ENCODE assay signal across 18 cellular contexts in the genomic region with DNA sequence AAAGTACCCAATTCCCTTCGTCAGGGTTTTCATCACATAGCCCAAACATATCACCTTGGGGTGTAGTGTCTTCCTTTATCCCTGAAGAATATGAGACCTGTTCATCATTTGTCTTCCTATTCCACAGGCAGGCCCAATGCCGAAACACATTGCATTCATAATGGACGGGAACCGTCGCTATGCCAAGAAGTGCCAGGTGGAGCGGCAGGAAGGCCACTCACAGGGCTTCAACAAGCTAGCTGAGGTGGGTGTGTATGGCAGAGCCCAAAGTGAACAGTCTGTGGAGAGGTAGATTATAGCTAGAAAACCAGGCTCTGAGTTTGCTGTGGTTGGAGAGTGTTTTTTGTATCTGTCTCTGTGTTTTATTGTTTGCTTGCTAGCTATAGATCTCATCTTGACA. TPM values are rescaled to one million over a fixed set of nuclear protein-coding genes. Genes with fewer than 3 reads are reported as not detected.
DNase-seq lines count a peak whose midpoint lies in the region; ATAC-seq, FAIRE-seq and TF ChIP-seq lines count a peak whose summit lies in the region.
"Had no signal": no experiment of that assay in that cellular context is flagged by ENCODE, and none has a peak within 500 bp of the region (broad histone marks: within the 10 kb centered on the region; RNA-seq: fewer than 3 reads in every experiment).

No MANE protein-coding gene starts in this region.

- 95% methylated on average over 6 of the region's 6 CpGs for WGBS in GM12878 (ENCODE audit: insufficient coverage, insufficient replicate concordance, low lambda C conversion rate, missing lambda C conversion rate)

- no peak overlapping the region for H2AFZ ChIP-seq in GM12878 (ENCODE audit: control insufficient read depth, low read depth, low read length)

- FAIRE-seq in GM12892 (lab: Jason Lieb, UNC): peak; percentile 76
- no peak for FAIRE-seq in GM12878 (lab: Jason Lieb, UNC)
- FAIRE-seq: GM12891, H54 had no signal

- ATAC-seq in GM12878 (no peak), HG03045 (IDR thresholded peaks at IDR 0.05; ENCODE audit: unreplicated experiment) (no peak)
- ATAC-seq: CD8-positive, alpha-beta T cell had no signal

- RAD21 ChIA-PET in GM12878 (lab: Charles Lee; ENCODE audit: unreplicated experiment): no interaction called here

- no peak overlapping the region for H3K27ac ChIP-seq in GM12878 (ENCODE audit: control insufficient read depth, insufficient read depth)

- no peak for TF ChIP-seq CTCF in GM12878 (IDR thresholded peaks at IDR 0.05 in 2 of 3, conservative IDR thresholded peaks at IDR 0.05 in 1 of 3; ENCODE audit: control insufficient read depth in 2 of 3, extremely low read depth in 1 of 3, insufficient read depth in 1 of 3, low read depth in 3 of 3, low read length in 3 of 3)

- H3K9ac ChIP-seq in GM12878 (ENCODE audit: control insufficient read depth, insufficient read depth, low read length): no peak overlapping the region

- TF ChIP-seq RAD21 in GM12878 (IDR thresholded peaks at IDR 0.05; ENCODE audit: insufficient read depth, low read depth, low read length): no peak

- BruUV-seq in GM12878 (replicated peaks; lab: Mats Ljungman, UMichigan): TSS peak; percentile 13

- CTCF ChIA-PET in GM12878 (lab: Yijun Ruan, JAX): interaction anchor here (0.7 kb wide), 1 partner anchor 204 kb away, joined by 3 read pairs; the partner anchor contains the start of gene CEP85

- SMC1A ChIA-PET in GM12878 (lab: Charles Lee; ENCODE audit: uncharacterized antibody, unreplicated experiment): no interaction called here

- in situ Hi-C loops in GM12878 (cut with MboI): no loop called here

- intact Hi-C loops in GM12878 (cut with micrococcal nuclease; ENCODE audit: unreplicated experiment): no loop called here

- no peaks in the 10 kb centered on the region for H3K27me3 ChIP-seq in GM12878 (replicated peaks in 1 of 2; ENCODE audit: control insufficient read depth in 2 of 2, insufficient read depth in 2 of 2, low read length in 1 of 2)

- POLR2A ChIA-PET in GM12878 (lab: Charles Lee): interaction anchor here (0.5 to 0.7 kb wide), 2 partner anchors 17 to 1757 kb away, joined by 5 to 6 read pairs; no protein-coding TSS in a partner anchor

- no peak overlapping the region for H3K4me2 ChIP-seq in GM12878 (ENCODE audit: control insufficient read depth, insufficient read depth)

- H3K9me3 ChIP-seq in GM12878 (replicated peaks; ENCODE audit: control insufficient read depth, insufficient read depth, low read length): no peaks in the 10 kb centered on the region
- H3K9me3 ChIP-seq: Caco-2, HAP-1 had no signal

- no peaks in the 10 kb centered on the region for H4K20me1 ChIP-seq in GM12878 (ENCODE audit: control insufficient read depth, insufficient read depth)

- H3K4me3 ChIP-seq in GM12878: no peak overlapping the region
- H3K4me3 ChIP-seq: HAP-1 had no signal

- peaks cover 2 to 18% of the 10 kb centered on the region in 2 experiments; a peak in 3 of 4 replicates for H3K36me3 ChIP-seq in GM12878 (ENCODE audit: control insufficient read depth in 2 of 2, insufficient read depth in 2 of 2, low read length in 1 of 2)

- no peak for TF ChIP-seq EP300 in GM12878 (IDR thresholded peaks at IDR 0.05; ENCODE audit: borderline replicate concordance in 1 of 2, control insufficient read depth in 1 of 2, low read depth in 2 of 2, low read length in 2 of 2)

- DNase-seq in GM12892 (ENCODE audit: insufficient read length) (no peak), GM12878 (ENCODE audit: low read depth, low spot score) (no peak), cerebellum (ENCODE audit: low spot score) (peak; percentile 76), nucleus accumbens (lab: John Stamatoyannopoulos, UW) (no peak), SHP77 (lab: John Stamatoyannopoulos, UW) (no peak)
- DNase-seq: Caco-2; CD8-positive, alpha-beta T cell; DMS153; DND-41; GDM1; GOT3; HFFc6 had no signal

- TF ChIP-seq POLR2A in GM12892 (IDR thresholded peaks at IDR 0.05; ENCODE audit: low read depth, low read length): no peak
- no peak for TF ChIP-seq POLR2A in GM12878 (IDR thresholded peaks at IDR 0.05; ENCODE audit: low read depth, low read length)

- H3K79me2 ChIP-seq in GM12878 (ENCODE audit: control insufficient read depth, insufficient read depth, low read length): peaks cover 6% of the 10 kb centered on the region

- peaks cover 4% of the 10 kb centered on the region; the same call in 1 of the 2 replicates for H3K4me1 ChIP-seq in GM12878 (ENCODE audit: control insufficient read depth, insufficient read depth, low read length)
- H3K4me1 ChIP-seq: HAP-1 had no signal

TF ChIP-seq in GM12878, 131 proteins besides CTCF, POLR2A, EP300 and RAD21:
- TF ChIP-seq SREBF2 (IDR thresholded peaks at IDR 0.05; ENCODE audit: low read length) (no peak), NBN (IDR thresholded peaks at IDR 0.05) (no peak)
TF ChIP-seq in GM12878: peak in this region for 0.

RNA-seq across cellular contexts. Expression of gene DHDDS, which starts 5.9 kb away (rescaled TPM):
- 26.1 TPM for polyA plus RNA-seq in GM12892 (2012; ENCODE audit: missing spikeins)
- 103 and 121 TPM in 2 replicates for total RNA-seq in GM12878 (2013; cell fraction: nucleolus; rRNA removed)
- total RNA-seq in GM12878 (2014; rRNA removed) (33.1 and 33.2 TPM in 2 replicates), GM12878 (2014; rRNA removed; fragmentation: Illumina TruSeq; extraction: Trizol) (35.6 and 38.5 TPM in 2 replicates), GM12878 (2021) (41.6 and 46.9 TPM in 2 replicates), cerebellum (33.3 TPM)
- 30.2 TPM for polyA plus RNA-seq in GM12878 (2011; ENCODE audit: low read depth)
- polyA plus RNA-seq in GM12878 (2011; rRNA removed) (37.2 and 38.7 TPM in 2 replicates), GM12878 (2014; fragmentation: Illumina TruSeq; extraction: Trizol) (37.2 and 49.5 TPM in 2 replicates), GM12878 (2014; fragmentation: Nextera tagmentation; extraction: Ambion mirVana) (10 to 100 TPM; 22.7 to 27.2 TPM), GM12878 (2014; rRNA removed) (34.7 TPM in 2 replicates), GM12878 (2016; fragmentation: Nextera tagmentation; extraction: Ambion mirVana) (10 to 100 TPM; 45.4 to 47.5 TPM)
- polyA plus RNA-seq in GM12878 (2011; cell fraction: cytosol; rRNA removed): 33.5 and 36.1 TPM in 2 replicates
- polyA plus RNA-seq in GM12878 (2011; cell fraction: nucleus; rRNA removed): 40.2 and 51.2 TPM in 2 replicates
- 22.7 and 30.5 TPM in 2 replicates for polyA plus RNA-seq in GM12878 (2012)
- polyA minus RNA-seq in GM12878 (2011; rRNA and poly(A)+ RNA removed): 46.5 and 49.0 TPM in 2 replicates
- 10.0 and 11.6 TPM in 2 replicates for polyA minus RNA-seq in GM12878 (2011; cell fraction: cytosol; rRNA and poly(A)+ RNA removed)
- 29.4 and 53.9 TPM in 2 replicates for polyA minus RNA-seq in GM12878 (2011; cell fraction: nucleus; rRNA and poly(A)+ RNA removed)

RNA-seq across cellular contexts. Expression of gene LIN28A, which starts 27.4 kb away (rescaled TPM):
- not detected for polyA plus RNA-seq in GM12892 (2012; ENCODE audit: missing spikeins)
- total RNA-seq in GM12878 (2013; cell fraction: nucleolus; rRNA removed): not detected in 2 replicates
- total RNA-seq in GM12878 (2014; rRNA removed) (not detected in 2 replicates), GM12878 (2014; rRNA removed; fragmentation: Illumina TruSeq; extraction: Trizol) (not detected in 2 replicates), GM12878 (2021) (0.58 and 0.59 TPM in 2 replicates), cerebellum (not detected)
- polyA plus RNA-seq in GM12878 (2011; ENCODE audit: low read depth): not detected
- polyA plus RNA-seq in GM12878 (2011; rRNA removed) (not detected in 2 replicates), GM12878 (2014; fragmentation: Illumina TruSeq; extraction: Trizol) (not detected in 2 replicates), GM12878 (2014; fragmentation: Nextera tagmentation; extraction: Ambion mirVana) (not detected), GM12878 (2014; rRNA removed) (not detected in 2 replicates), GM12878 (2016; fragmentation: Nextera tagmentation; extraction: Ambion mirVana) (under 1 TPM; 0.13 to 0.30 TPM)
- polyA plus RNA-seq in GM12878 (2011; cell fraction: cytosol; rRNA removed): 0.03 TPM in 1 of 2 replicates, not detected in the other
- polyA plus RNA-seq in GM12878 (2011; cell fraction: nucleus; rRNA removed): 0.03 TPM in 2 replicates
- not detected in 2 replicates for polyA plus RNA-seq in GM12878 (2012)
- 0.37 TPM in 1 of 2 replicates, not detected in the other for polyA minus RNA-seq in GM12878 (2011; rRNA and poly(A)+ RNA removed)
- polyA minus RNA-seq in GM12878 (2011; cell fraction: cytosol; rRNA and poly(A)+ RNA removed): not detected in 2 replicates
- not detected in 2 replicates for polyA minus RNA-seq in GM12878 (2011; cell fraction: nucleus; rRNA and poly(A)+ RNA removed)
- total RNA-seq: A172; CD8-positive, alpha-beta T cell; HFFc6 had no signal
- polyA plus RNA-seq: BJ had no signal

RNA-seq across cellular contexts. Expression of gene HMGN2, which starts 34.2 kb away (rescaled TPM):
- 621 TPM for polyA plus RNA-seq in GM12892 (2012; ENCODE audit: missing spikeins)
- 114 and 121 TPM in 2 replicates for total RNA-seq in GM12878 (2013; cell fraction: nucleolus; rRNA removed)
- total RNA-seq in GM12878 (2014; rRNA removed) (678 and 698 TPM in 2 replicates), GM12878 (2014; rRNA removed; fragmentation: Illumina TruSeq; extraction: Trizol) (496 and 526 TPM in 2 replicates), GM12878 (2021) (687 and 709 TPM in 2 replicates), cerebellum (304 TPM)
- polyA plus RNA-seq in GM12878 (2011; ENCODE audit: low read depth): 588 TPM
- polyA plus RNA-seq in GM12878 (2011; rRNA removed) (249 and 328 TPM in 2 replicates), GM12878 (2014; fragmentation: Illumina TruSeq; extraction: Trizol) (937 and 999 TPM in 2 replicates), GM12878 (2014; fragmentation: Nextera tagmentation; extraction: Ambion mirVana) (100 to 1,000 TPM; 615 to 830 TPM), GM12878 (2014; rRNA removed) (348 and 380 TPM in 2 replicates), GM12878 (2016; fragmentation: Nextera tagmentation; extraction: Ambion mirVana) (1,000 to 10,000 TPM; 2,526 to 2,682 TPM)
- 223 and 268 TPM in 2 replicates for polyA plus RNA-seq in GM12878 (2011; cell fraction: cytosol; rRNA removed)
- polyA plus RNA-seq in GM12878 (2011; cell fraction: nucleus; rRNA removed): 496 and 498 TPM in 2 replicates
- polyA plus RNA-seq in GM12878 (2012): 635 and 642 TPM in 2 replicates
- polyA minus RNA-seq in GM12878 (2011; rRNA and poly(A)+ RNA removed): 101 and 112 TPM in 2 replicates
- 81.3 and 86.7 TPM in 2 replicates for polyA minus RNA-seq in GM12878 (2011; cell fraction: cytosol; rRNA and poly(A)+ RNA removed)
- polyA minus RNA-seq in GM12878 (2011; cell fraction: nucleus; rRNA and poly(A)+ RNA removed): 80.0 and 98.9 TPM in 2 replicates
